Comparison of ENCODE assay signal across 8 cellular contexts in the genomic region with DNA sequence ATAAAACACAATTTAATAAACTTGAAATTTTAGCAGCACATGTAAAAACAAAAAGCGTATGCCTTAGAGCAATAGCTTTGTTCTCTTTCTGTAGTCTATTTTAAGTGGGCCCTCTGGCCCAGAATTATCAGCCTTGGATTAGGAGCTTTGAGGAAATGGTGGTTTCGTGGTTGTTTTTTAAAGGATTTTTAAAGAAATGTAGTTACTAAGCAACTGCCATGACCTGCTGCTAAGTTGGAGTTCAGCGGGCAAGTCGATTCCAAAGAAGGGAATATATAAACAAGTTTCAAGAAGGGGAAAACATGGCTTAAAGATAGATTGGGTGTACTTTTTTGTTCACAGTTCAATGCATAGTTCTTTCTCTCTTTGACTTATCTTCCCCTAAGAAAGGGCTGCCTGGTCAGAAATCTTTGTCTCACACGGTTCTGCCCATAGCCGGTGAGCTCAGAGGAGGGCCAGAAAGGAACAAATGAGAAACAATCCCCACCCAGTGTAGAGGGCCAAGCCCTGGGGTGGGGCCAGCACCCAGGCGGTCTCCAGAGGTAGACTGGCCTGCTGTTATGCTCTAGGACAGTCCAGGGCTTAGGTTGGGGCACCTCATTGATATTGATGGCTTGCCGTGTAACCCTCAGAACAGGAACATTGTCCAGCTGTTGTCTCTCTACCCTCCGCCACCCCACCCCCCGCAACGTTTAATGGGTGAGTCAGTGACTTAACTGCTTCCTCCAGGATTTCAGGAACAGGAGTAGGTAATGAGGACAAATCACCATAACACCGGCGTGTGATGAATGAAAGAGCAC. TPM values are rescaled to one million over a fixed set of nuclear protein-coding genes. Genes with fewer than 3 reads are reported as not detected.
A peak's percentile ranks its signal among the peaks of the same experiment; 100 is the strongest.
DNase-seq lines count a peak whose midpoint lies in the region; ATAC-seq and TF ChIP-seq lines count a peak whose summit lies in the region.

No MANE protein-coding gene starts in this region.

- H3K9me3 Mint-ChIP-seq in HFFc6, result no peaks in the 10 kb centered on the region
- H3K9me3 Mint-ChIP-seq in CD14-positive monocyte, result no peaks in the 10 kb centered on the region

- peaks cover 62% of the 10 kb centered on the region for H3K4me1 Mint-ChIP-seq in HFFc6 (ENCODE audit: low read depth)
- peaks cover 10% of the 10 kb centered on the region for H3K4me1 Mint-ChIP-seq in CD14-positive monocyte

- H3K36me3 Mint-ChIP-seq in HFFc6 (ENCODE audit: low read depth) (no peaks in the 10 kb centered on the region), CD14-positive monocyte (no peaks in the 10 kb centered on the region)

- H3K4me3 Mint-ChIP-seq in HFFc6 (peak overlapping the region; percentile 75), CD14-positive monocyte (no peak overlapping the region)

- ATAC-seq in foreskin keratinocyte, result peak; percentile 78
- ATAC-seq in sciatic nerve, result peak; percentile 88
- no peak for ATAC-seq in HG02870 (IDR thresholded peaks at IDR 0.05; ENCODE audit: unreplicated experiment)
- ATAC-seq in GM21423 (IDR thresholded peaks at IDR 0.05; ENCODE audit: unreplicated experiment), result no peak

- peaks cover 13% of the 10 kb centered on the region for H3K4me1 ChIP-seq in foreskin keratinocyte

- intact Hi-C loops in sciatic nerve (cut with DNase I) (no loop called here), CD14-positive monocyte (cut with micrococcal nuclease) (no loop called here)

- DNase-seq in HFFc6 (peak; percentile 49), RPMI7951 (ENCODE audit: low read depth) (peak; percentile 88), foreskin keratinocyte (peak; percentile 42 to 60), sciatic nerve (ENCODE audit: low spot score) (no peak), CD14-positive monocyte (ENCODE audit: low spot score) (no peak), cerebellum (ENCODE audit: low spot score) (no peak)

- H3K27ac Mint-ChIP-seq in HFFc6 (peak overlapping the region; percentile 98), CD14-positive monocyte (no peak overlapping the region)

- H3K27me3 ChIP-seq in foreskin keratinocyte, result no peaks in the 10 kb centered on the region

- H3K27ac ChIP-seq in foreskin keratinocyte, result peak overlapping the region; percentile 43

- TF ChIP-seq CTCF in HFFc6 (IDR thresholded peaks at IDR 0.05), result no peak
- no peak for TF ChIP-seq CTCF in foreskin keratinocyte (conservative IDR thresholded peaks at IDR 0.05)
- TF ChIP-seq CTCF in CD14-positive monocyte (IDR thresholded peaks at IDR 0.05), result no peak

- H3K27me3 Mint-ChIP-seq in HFFc6 (ENCODE audit: insufficient read depth), result no peaks in the 10 kb centered on the region
- H3K27me3 Mint-ChIP-seq in CD14-positive monocyte (ENCODE audit: low read depth in 3 of 3), result peaks cover 1 to 24% (median 2%) of the 10 kb centered on the region in 3 donors

RNA-seq across cellular contexts. Expression of gene DLG3, which starts 32.5 kb away (rescaled TPM):
- total RNA-seq in HFFc6 (2021; fragmentation: NEBNext Ultra II Directional; extraction: Animal tissue kit (Norgen Biotek cat#: 25700)), result 10 to 100 TPM in 2 of 6 experiments, 1 to 10 TPM in 4; 9.2 to 11.3 (median 9.8) TPM
- total RNA-seq in RPMI7951 (2014; rRNA removed; shearing (Covaris generic)), result 8.1 and 11.4 TPM in 2 replicates
- total RNA-seq in foreskin keratinocyte (12.4 and 12.8 TPM in 2 replicates), sciatic nerve (14.8 TPM), cerebellum (41.2 TPM)
- polyA plus RNA-seq in foreskin keratinocyte (4.5 and 4.6 TPM in 2 replicates), CD14-positive monocyte (under 1 TPM in 1 of 2 donors, not detected in 1; 0.17 TPM)

RNA-seq across cellular contexts. Expression of gene GDPD2, which starts 54.0 kb away (rescaled TPM):
- not detected for total RNA-seq in HFFc6 (2021; fragmentation: NEBNext Ultra II Directional; extraction: Animal tissue kit (Norgen Biotek cat#: 25700))
- not detected in 2 replicates for total RNA-seq in RPMI7951 (2014; rRNA removed; shearing (Covaris generic))
- total RNA-seq in foreskin keratinocyte (0.14 and 0.17 TPM in 2 replicates), sciatic nerve (0.22 TPM), cerebellum (7.7 TPM)
- polyA plus RNA-seq in foreskin keratinocyte (0.04 and 0.09 TPM in 2 replicates), CD14-positive monocyte (not detected)

Comparison
In these comparisons a context has a peak if more than half of its experiments do, and no peak if none do; other contexts are left out.
1. DNase-seq: peak in HFFc6 (single experiment), RPMI7951 (single experiment) and foreskin keratinocyte (2 of 2); none in sciatic nerve (single experiment), CD14-positive monocyte (single experiment) and cerebellum (single experiment).
2. ATAC-seq: peak in foreskin keratinocyte (single experiment) and sciatic nerve (single experiment); none in HG02870 (single experiment) and GM21423 (single experiment).